In genomic region chr18:34114996-34115395, GRCh38 we compare ENCODE assay signal across 18 cellular contexts.
DNase-seq lines count a peak whose midpoint lies in the region; ATAC-seq, FAIRE-seq and TF ChIP-seq lines count a peak whose summit lies in the region.
"Had no signal": no experiment of that assay in that cellular context is flagged by ENCODE, and none has a peak within 500 bp of the region (broad histone marks: within the 10 kb centered on the region; RNA-seq: fewer than 3 reads in every experiment).

No MANE protein-coding gene starts in this region.

- H2BK120ac ChIP-seq in H1 (replicated peaks; ENCODE audit: low read depth, low read length), result no peak overlapping the region
- H2BK120ac ChIP-seq in neuronal stem cell (ENCODE audit: low read depth, low read length), result no peak overlapping the region

- ATAC-seq in Right ventricle myocardium inferior (no peak), heart left ventricle (no peak)

- H3K4ac ChIP-seq in H1 (replicated peaks; ENCODE audit: insufficient read length, low read depth, low read length), result no peak overlapping the region
- H3K4ac ChIP-seq in neuronal stem cell (ENCODE audit: low read length), result no peak overlapping the region

- no peak overlapping the region for H3K56ac ChIP-seq in H1 (replicated peaks; ENCODE audit: insufficient read length, low read depth, low read length)

- H3K9me3 ChIP-seq in heart left ventricle (peaks cover 0 to 5% (median 0%) of the 10 kb centered on the region in 12 donors), H1 (ENCODE audit: insufficient read depth in 2 of 2, low read depth in 1 of 2, low read length in 1 of 2) (no peaks in the 10 kb centered on the region), neuronal stem cell (replicated peaks in 1 of 2; ENCODE audit: control insufficient read depth in 2 of 2, insufficient read depth in 1 of 2, low read depth in 1 of 2, low read length in 2 of 2) (no peaks in the 10 kb centered on the region), spleen (peaks cover 0 to 3% (median 0%) of the 10 kb centered on the region in 8 donors)
- H3K9me3 ChIP-seq: MG63 had no signal

- no peak overlapping the region for H4K5ac ChIP-seq in H1 (ENCODE audit: insufficient read length, low read depth, low read length)

- no peak for TF ChIP-seq EP300 in H1 (IDR thresholded peaks at IDR 0.05; ENCODE audit: borderline replicate concordance in 1 of 2, low read depth in 2 of 2, low read length in 2 of 2)

- no peak overlapping the region for H2AK5ac ChIP-seq in H1 (ENCODE audit: low read depth, low read length)
- H2AK5ac ChIP-seq in neuronal stem cell (ENCODE audit: low read depth, low read length), result no peak overlapping the region

- FAIRE-seq in H1 (lab: Jason Lieb, UNC), result no peak

- WGBS in heart left ventricle, 4 donors, result 65 to 76% (median 67%) methylated on average over 4 of the region's 4 CpGs
- 91% methylated on average over 4 of the region's 4 CpGs; no CpG with 5 or more reads in 1 of the 2 experiments for WGBS in H1 (ENCODE audit: extremely low coverage in 1 of 2, insufficient coverage in 1 of 2, insufficient read length in 1 of 2, insufficient replicate concordance in 2 of 2, low coverage in 1 of 2, low lambda C conversion rate in 2 of 2, missing lambda C conversion rate in 1 of 2), 2 experiments
- WGBS in neuronal stem cell (ENCODE audit: extremely low coverage in 2 of 2, insufficient read length in 2 of 2, insufficient replicate concordance in 1 of 2), 2 donors, result no CpG with 5 or more reads among the region's 4 CpGs
- 68 to 77% (median 72%) methylated on average over 4 of the region's 4 CpGs for WGBS in spleen, 5 donors

- TF ChIP-seq RAD21 in H1 (IDR thresholded peaks at IDR 0.05 in 1 of 2, conservative IDR thresholded peaks at IDR 0.05 in 1 of 2; ENCODE audit: low read depth in 2 of 2, low read length in 2 of 2), result no peak

- H3K27ac ChIP-seq in heart left ventricle (no peak overlapping the region), H1 (ENCODE audit: low read depth, low read length) (no peak overlapping the region), neuronal stem cell (replicated peaks; ENCODE audit: low read length) (no peak overlapping the region), spleen (no peak overlapping the region)
- H3K27ac ChIP-seq: 22Rv1; BLaER1 treated with 17β-estradiol and CSF1 and Interleukin-3, amounts not matched to agents 10 nM and 100 nM had no signal

- TF ChIP-seq CTCF in heart left ventricle (IDR thresholded peaks at IDR 0.05) (no peak), H1 (IDR thresholded peaks at IDR 0.05; ENCODE audit: control extremely low read depth in 1 of 3, insufficient read depth in 1 of 3, low read depth in 1 of 3, low read length in 3 of 3) (no peak), spleen (IDR thresholded peaks at IDR 0.05 in 8 of 11, conservative IDR thresholded peaks at IDR 0.05 in 3 of 11) (no peak)

- DNase-seq in Right ventricle myocardium inferior (ENCODE audit: missing footprints) (peak; percentile 27), heart left ventricle (no peak), RPMI7951 (ENCODE audit: low read depth) (peak; percentile 2), H1 (ENCODE audit: low read depth in 1 of 2, low spot score in 2 of 2) (no peak), neuronal stem cell (ENCODE audit: low spot score) (no peak), spleen (no peak), HUDEP-2 (lab: John Stamatoyannopoulos, UW; ENCODE audit: unreplicated experiment in 76 of 76) (no peak)
- no peak for DNase-seq in central memory CD4-positive, alpha-beta T cell
- DNase-seq: CD8-positive, alpha-beta memory T cell; GF-D8; HCEC 1CT; MG63; NCI-H1417 treated with DMSO at 0.1 percent for 48 hours; NCI-H187; NCI-H2107; NK-92 treated with Interleukin-12 subunit alpha and Interleukin-12 subunit beta, amount 100 ng/mL, for 24 hours had no signal

- no peaks in the 10 kb centered on the region for H3K79me2 ChIP-seq in H1 (ENCODE audit: control insufficient read depth in 1 of 2, insufficient read depth in 2 of 2, low read length in 2 of 2)

- H3K18ac ChIP-seq in H1 (ENCODE audit: extremely low read depth, low read length), result no peak overlapping the region
- peak overlapping the region; percentile 9 for H3K18ac ChIP-seq in neuronal stem cell (ENCODE audit: low read length)

- H3K9ac ChIP-seq in H1 (replicated peaks in 1 of 4; ENCODE audit: extremely low read depth in 1 of 4, low read depth in 3 of 4, low read length in 3 of 4) (no peak overlapping the region), neuronal stem cell (ENCODE audit: low read depth, low read length, poor library complexity) (no peak overlapping the region)
- H3K9ac ChIP-seq: BLaER1 treated with 17β-estradiol and CSF1 and Interleukin-3, amounts not matched to agents 10 nM and 100 nM had no signal

- no peak overlapping the region for H2AFZ ChIP-seq in H1 (ENCODE audit: low read length)
- peak overlapping the region; percentile 35 for H2AFZ ChIP-seq in neuronal stem cell (ENCODE audit: low read length)

- H4K20me1 ChIP-seq in H1 (replicated peaks in 1 of 2; ENCODE audit: control insufficient read depth in 1 of 2, insufficient read depth in 2 of 2, low read length in 2 of 2), result no peaks in the 10 kb centered on the region
- H4K20me1 ChIP-seq: BLaER1 treated with 17β-estradiol and CSF1 and Interleukin-3, amounts not matched to agents 10 nM and 100 nM had no signal

- no peak overlapping the region for H2BK20ac ChIP-seq in H1 (ENCODE audit: low read length)

- H2BK12ac ChIP-seq in H1 (ENCODE audit: low read depth, low read length) (no peak overlapping the region), neuronal stem cell (ENCODE audit: low read length) (no peak overlapping the region)

- no peak overlapping the region for H3K23ac ChIP-seq in H1 (ENCODE audit: insufficient read length)
- no peak overlapping the region for H3K23ac ChIP-seq in neuronal stem cell (ENCODE audit: low read depth, low read length, poor library complexity)

- H3K4me2 ChIP-seq in H1 (ENCODE audit: insufficient read depth in 1 of 2, low read depth in 2 of 2, low read length in 2 of 2) (no peak overlapping the region), neuronal stem cell (ENCODE audit: insufficient read depth, low read length, poor library complexity, severe bottlenecking) (no peak overlapping the region)
- H3K4me2 ChIP-seq: BLaER1 treated with 17β-estradiol and CSF1 and Interleukin-3, amounts not matched to agents 10 nM and 100 nM had no signal

- H3K36me3 ChIP-seq in heart left ventricle (no peaks in the 10 kb centered on the region), H1 (ENCODE audit: control insufficient read depth in 2 of 4, insufficient read depth in 4 of 4, low read length in 3 of 4) (no peaks in the 10 kb centered on the region), neuronal stem cell (replicated peaks in 1 of 2; ENCODE audit: control insufficient read depth in 2 of 2, insufficient read depth in 2 of 2, low read length in 2 of 2) (no peaks in the 10 kb centered on the region), spleen (no peaks in the 10 kb centered on the region)
- H3K36me3 ChIP-seq: BLaER1 treated with 17β-estradiol and CSF1 and Interleukin-3, amounts not matched to agents 10 nM and 100 nM; MG63 had no signal

- H3K23me2 ChIP-seq in H1 (ENCODE audit: low read depth, low read length), result no peaks in the 10 kb centered on the region

- no peak overlapping the region for H4K91ac ChIP-seq in H1 (replicated peaks; ENCODE audit: insufficient read length, low read length)
- H4K91ac ChIP-seq in neuronal stem cell (ENCODE audit: low read depth, low read length, poor library complexity), result no peak overlapping the region

- no peak overlapping the region for H2BK15ac ChIP-seq in H1 (ENCODE audit: low read length)
- no peak overlapping the region for H2BK15ac ChIP-seq in neuronal stem cell (ENCODE audit: low read length)

- H3K4me3 ChIP-seq in heart left ventricle, result no peak overlapping the region
- H3K4me3 ChIP-seq in H1 (ENCODE audit: extremely low read depth in 1 of 4, insufficient read depth in 2 of 4, low read depth in 3 of 4, low read length in 4 of 4), result no peak overlapping the region
- H3K4me3 ChIP-seq in neuronal stem cell (ENCODE audit: low read length in 2 of 2), result no peak overlapping the region
- no peak overlapping the region for H3K4me3 ChIP-seq in spleen
- H3K4me3 ChIP-seq: BLaER1 treated with 17β-estradiol and CSF1 and Interleukin-3, amounts not matched to agents 10 nM and 100 nM; MG63 had no signal

- H3K14ac ChIP-seq in H1 (ENCODE audit: insufficient read length) (no peak overlapping the region), neuronal stem cell (ENCODE audit: low read length) (no peak overlapping the region)

- no peaks in the 10 kb centered on the region for H3K4me1 ChIP-seq in heart left ventricle
- H3K4me1 ChIP-seq in H1 (replicated peaks in 1 of 4; ENCODE audit: control insufficient read depth in 3 of 4, insufficient read depth in 4 of 4, low read length in 3 of 4), result no peaks in the 10 kb centered on the region
- H3K4me1 ChIP-seq in neuronal stem cell (ENCODE audit: control insufficient read depth in 2 of 2, insufficient read depth in 1 of 2, low read depth in 1 of 2, low read length in 2 of 2), result peaks cover 0 to 3% of the 10 kb centered on the region in 2 donors
- H3K4me1 ChIP-seq in spleen, result no peaks in the 10 kb centered on the region
- H3K4me1 ChIP-seq: BLaER1 treated with 17β-estradiol and CSF1 and Interleukin-3, amounts not matched to agents 10 nM and 100 nM had no signal

- no peak for TF ChIP-seq POLR2A in heart left ventricle (IDR thresholded peaks at IDR 0.05)
- no peak for TF ChIP-seq POLR2A in H1 (IDR thresholded peaks at IDR 0.05; ENCODE audit: control extremely low read depth in 1 of 2, low read depth in 2 of 2, low read length in 2 of 2)
- no peak for TF ChIP-seq POLR2A in spleen (IDR thresholded peaks at IDR 0.05)

- CTCF ChIA-PET in H1 (lab: Charles Lee; ENCODE audit: partially characterized antibody), result interaction anchor here (0.7 to 1.1 kb wide), 6 partner anchors 42 to 1554 kb away, joined by 3 to 4 read pairs (median 3); no protein-coding TSS in a partner anchor

- intact Hi-C loops in Right ventricle myocardium inferior (cut with DNase I) (no loop called here), heart left ventricle (cut with DNase I) (no loop called here), spleen (cut with DNase I; ENCODE audit: low total_unique reads) (no loop called here)

- H3K27me3 ChIP-seq in heart left ventricle (no peaks in the 10 kb centered on the region), H1 (replicated peaks in 1 of 4; ENCODE audit: control insufficient read depth in 3 of 4, extremely low read depth in 1 of 4, insufficient read depth in 3 of 4, low read length in 3 of 4) (peaks cover 3 to 20% (median 4%) of the 10 kb centered on the region in 4 experiments; a peak in 4 of 7 replicates), neuronal stem cell (ENCODE audit: control insufficient read depth in 3 of 3, insufficient read depth in 3 of 3, low read depth in 1 of 3, low read length in 3 of 3) (peaks cover 0 to 24% (median 0%) of the 10 kb centered on the region in 3 experiments), spleen (replicated peaks in 1 of 7) (no peaks in the 10 kb centered on the region)
- H3K27me3 ChIP-seq: BLaER1 treated with 17β-estradiol and CSF1 and Interleukin-3, amounts not matched to agents 10 nM and 100 nM; MG63 had no signal

- H3K79me1 ChIP-seq in H1 (ENCODE audit: low read depth, low read length), result no peaks in the 10 kb centered on the region
- no peaks in the 10 kb centered on the region for H3K79me1 ChIP-seq in neuronal stem cell (ENCODE audit: low read depth, low read length)

- H4K8ac ChIP-seq in H1 (ENCODE audit: extremely low read depth, insufficient read depth, low read length) (no peak overlapping the region), neuronal stem cell (ENCODE audit: low read depth, low read length) (no peak overlapping the region)

- POLR2A ChIA-PET in H1 (lab: Charles Lee; ENCODE audit: partially characterized antibody), result no interaction called here

- H2BK5ac ChIP-seq in H1 (ENCODE audit: low read depth, low read length) (no peak overlapping the region), neuronal stem cell (ENCODE audit: low read length) (no peak overlapping the region)

Comparison
In these comparisons a context has a peak if more than half of its experiments do, and no peak if none do; other contexts are left out.
1. DNase-seq: peak in Right ventricle myocardium inferior (single experiment) and RPMI7951 (single experiment); none in heart left ventricle (0 of 5), H1 (0 of 2), neuronal stem cell (single experiment), spleen (single experiment), HUDEP-2 (0 of 76) and central memory CD4-positive, alpha-beta T cell (single experiment).